Comparison of ENCODE assay signal across 8 cellular contexts in the genomic region with DNA sequence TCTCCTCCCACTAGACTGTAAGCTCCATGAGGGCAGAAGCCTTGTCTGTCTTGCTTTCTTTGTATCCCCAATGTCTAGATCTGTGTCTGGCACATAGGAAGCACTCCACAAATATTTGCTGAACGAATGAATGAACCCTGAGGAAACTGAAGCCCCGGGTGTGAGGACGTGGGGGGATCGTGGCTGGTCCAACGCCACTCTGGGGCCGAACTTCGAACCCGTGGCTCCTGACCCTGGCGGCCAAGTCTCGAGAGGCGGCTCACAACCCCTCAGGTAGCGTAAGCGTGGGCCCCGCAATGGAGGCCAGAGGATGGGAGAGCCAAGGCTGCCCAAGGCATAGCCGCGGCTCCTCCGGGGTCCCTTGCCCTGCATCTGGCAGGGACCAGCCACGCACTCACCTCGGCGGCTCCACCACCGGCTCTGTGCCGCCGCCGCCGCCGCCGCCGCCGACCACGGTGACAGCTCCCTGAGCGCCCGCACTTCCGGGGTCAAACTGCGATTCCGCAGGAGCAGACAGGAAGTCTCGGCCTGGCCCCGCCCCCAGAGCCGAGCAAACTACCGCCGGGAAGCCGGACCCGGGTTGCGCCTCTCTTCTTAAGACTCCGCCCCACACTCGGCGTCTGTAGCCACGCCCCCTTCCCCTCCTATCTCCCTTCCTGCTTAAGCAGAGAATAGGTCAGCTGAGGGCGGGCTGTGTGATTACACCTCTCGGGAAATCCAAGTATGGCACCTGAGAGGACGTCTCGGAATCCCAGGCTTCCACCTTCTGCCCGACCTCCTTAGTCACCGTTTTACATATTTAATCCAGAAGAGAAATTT. TPM values are rescaled to one million over a fixed set of nuclear protein-coding genes. Genes with fewer than 3 reads are reported as not detected.
DNase-seq lines count a peak whose midpoint lies in the region; ATAC-seq and TF ChIP-seq lines count a peak whose summit lies in the region.

A gene with protein sequence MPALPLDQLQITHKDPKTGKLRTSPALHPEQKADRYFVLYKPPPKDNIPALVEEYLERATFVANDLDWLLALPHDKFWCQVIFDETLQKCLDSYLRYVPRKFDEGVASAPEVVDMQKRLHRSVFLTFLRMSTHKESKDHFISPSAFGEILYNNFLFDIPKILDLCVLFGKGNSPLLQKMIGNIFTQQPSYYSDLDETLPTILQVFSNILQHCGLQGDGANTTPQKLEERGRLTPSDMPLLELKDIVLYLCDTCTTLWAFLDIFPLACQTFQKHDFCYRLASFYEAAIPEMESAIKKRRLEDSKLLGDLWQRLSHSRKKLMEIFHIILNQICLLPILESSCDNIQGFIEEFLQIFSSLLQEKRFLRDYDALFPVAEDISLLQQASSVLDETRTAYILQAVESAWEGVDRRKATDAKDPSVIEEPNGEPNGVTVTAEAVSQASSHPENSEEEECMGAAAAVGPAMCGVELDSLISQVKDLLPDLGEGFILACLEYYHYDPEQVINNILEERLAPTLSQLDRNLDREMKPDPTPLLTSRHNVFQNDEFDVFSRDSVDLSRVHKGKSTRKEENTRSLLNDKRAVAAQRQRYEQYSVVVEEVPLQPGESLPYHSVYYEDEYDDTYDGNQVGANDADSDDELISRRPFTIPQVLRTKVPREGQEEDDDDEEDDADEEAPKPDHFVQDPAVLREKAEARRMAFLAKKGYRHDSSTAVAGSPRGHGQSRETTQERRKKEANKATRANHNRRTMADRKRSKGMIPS (minus strand): TSS at position 495 of the 819 bp plus-strand sequence. CDS start 5,949 bp downstream, outside the sequence.

- H3K9me3 ChIP-seq in WERI-Rb-1 (ENCODE audit: severe bottlenecking) = no peaks in the 10 kb centered on the region
- H3K9me3 ChIP-seq in mammary epithelial cell (replicated peaks; ENCODE audit: insufficient read depth, low read length) = no peaks in the 10 kb centered on the region
- no peaks in the 10 kb centered on the region for H3K9me3 ChIP-seq in iPS-18c (ENCODE audit: control insufficient read depth, insufficient read depth, low read length)
- H3K9me3 ChIP-seq in skeletal muscle tissue (ENCODE audit: control insufficient read depth in 3 of 3, low read length in 3 of 3) = no peaks in the 10 kb centered on the region

- no TSS peak for BruUV-seq in mammary epithelial cell (replicated peaks; lab: Mats Ljungman, UMichigan)

- H3K4me1 ChIP-seq in ACC112 (ENCODE audit: control insufficient read depth, insufficient read depth, low read length, unreplicated experiment) = peaks cover 16% of the 10 kb centered on the region
- H3K4me1 ChIP-seq in mammary epithelial cell (ENCODE audit: insufficient read depth, low read length) = peaks cover 24% of the 10 kb centered on the region
- H3K4me1 ChIP-seq in skeletal muscle tissue (ENCODE audit: control insufficient read depth in 3 of 3, insufficient read depth in 3 of 3, low read length in 3 of 3) = peaks cover 15 to 25% (median 21%) of the 10 kb centered on the region in 3 donors

- ATAC-seq in GM18870 (IDR thresholded peaks at IDR 0.05; ENCODE audit: unreplicated experiment) (peak; percentile 75), HG03135 (IDR thresholded peaks at IDR 0.05; ENCODE audit: unreplicated experiment) (peak; percentile 91)

- H3K27me3 ChIP-seq in ACC112 (ENCODE audit: insufficient read depth, low read length) (no peaks in the 10 kb centered on the region), WERI-Rb-1 (ENCODE audit: insufficient read depth, low read depth, severe bottlenecking) (no peaks in the 10 kb centered on the region), mammary epithelial cell (ENCODE audit: insufficient read depth, low read length) (no peaks in the 10 kb centered on the region), skeletal muscle tissue (ENCODE audit: control insufficient read depth in 3 of 3, insufficient read depth in 3 of 3, low read length in 3 of 3) (no peaks in the 10 kb centered on the region)

- intact Hi-C loops in mammary epithelial cell (cut with micrococcal nuclease) = loop anchor here (1.0 to 2.0 kb wide), 2 partner anchors 17 to 45 kb away; a partner anchor contains a TSS

- peak within 1 kb of the TSS; percentile 69 for H3K4me2 ChIP-seq in mammary epithelial cell (ENCODE audit: insufficient read depth, low read depth, low read length)

- TF ChIP-seq CTCF in WERI-Rb-1 (IDR thresholded peaks at IDR 0.05; ENCODE audit: low read depth, low read length) (no peak), mammary epithelial cell (conservative IDR thresholded peaks at IDR 0.05 in 1 of 2, IDR thresholded peaks at IDR 0.05 in 1 of 2; ENCODE audit: extremely low read depth in 1 of 2, insufficient read depth in 1 of 2, low read depth in 1 of 2, low read length in 2 of 2) (no peak)

- no peaks in the 10 kb centered on the region for H4K20me1 ChIP-seq in mammary epithelial cell (ENCODE audit: insufficient read depth, low read length)

- peak within 1 kb of the TSS; percentile 33 for H3K9ac ChIP-seq in mammary epithelial cell (ENCODE audit: insufficient read depth, low read length)
- peak within 1 kb of the TSS; percentile 94 to 96 (median 94) for H3K9ac ChIP-seq in skeletal muscle tissue (ENCODE audit: low read depth in 1 of 3, low read length in 3 of 3)

- H3K4me3 ChIP-seq in ACC112 (ENCODE audit: low read depth, low read length) (peak within 1 kb of the TSS; percentile 96), WERI-Rb-1 (ENCODE audit: low read depth, low read length) (peak within 1 kb of the TSS; percentile 95), mammary epithelial cell (replicated peaks in 1 of 3; ENCODE audit: insufficient read depth in 1 of 3, low read depth in 2 of 3, low read length in 3 of 3) (peak within 1 kb of the TSS; percentile 86 to 96 (median 91)), iPS-18c (ENCODE audit: insufficient read depth, low read depth, low read length) (peak within 1 kb of the TSS; percentile 91), skeletal muscle tissue (ENCODE audit: low read length in 3 of 3) (peak within 1 kb of the TSS; percentile 91 to 96 (median 94))

- WGBS in mammary epithelial cell (ENCODE audit: low coverage, missing lambda C conversion rate) = 2% methylated on average over 22 of the region's 53 CpGs

- H3K36me3 ChIP-seq in ACC112 (ENCODE audit: insufficient read depth, low read length) (no peaks in the 10 kb centered on the region), WERI-Rb-1 (peaks cover 15% of the 10 kb centered on the region), mammary epithelial cell (ENCODE audit: insufficient read depth, low read length) (no peaks in the 10 kb centered on the region), skeletal muscle tissue (ENCODE audit: control insufficient read depth in 3 of 3, insufficient read depth in 3 of 3, low read length in 3 of 3) (peaks cover 2 to 17% (median 10%) of the 10 kb centered on the region in 3 donors)

- DNase-seq in NCI-H2196 treated with DMSO at 0.1 percent for 48 hours (lab: John Stamatoyannopoulos, UW; ENCODE audit: unreplicated experiment) (peak; percentile 86), WERI-Rb-1 (peak; percentile 99), mammary epithelial cell (peak; percentile 98)

- peak within 1 kb of the TSS; percentile 62 for H3K27ac ChIP-seq in ACC112 (ENCODE audit: low read depth, low read length)
- peak within 1 kb of the TSS; percentile 66 for H3K27ac ChIP-seq in WERI-Rb-1
- H3K27ac ChIP-seq in mammary epithelial cell (ENCODE audit: insufficient read depth, low read depth, low read length) = peak within 1 kb of the TSS; percentile 67
- H3K27ac ChIP-seq in skeletal muscle tissue (ENCODE audit: low read depth, low read length) = peak within 1 kb of the TSS; percentile 82

- CTCF ChIA-PET in mammary epithelial cell (lab: Charles Lee; ENCODE audit: low non-redundant PET) = interaction anchor here (0.6 kb wide), 1 partner anchor 163 kb away, joined by 3 read pairs; no protein-coding TSS in a partner anchor

- H3K79me2 ChIP-seq in ACC112 (ENCODE audit: control insufficient read depth, insufficient read depth, low read length, unreplicated experiment) = peaks cover 13% of the 10 kb centered on the region
- peaks cover 30% of the 10 kb centered on the region for H3K79me2 ChIP-seq in mammary epithelial cell (ENCODE audit: insufficient read depth, low read length)

- dilution Hi-C loops in mammary epithelial cell (cut with HindIII; ENCODE audit: low sequenced_read_pairs) = no loop called here

- in situ Hi-C loops in mammary epithelial cell (cut with MboI; ENCODE audit: low sequenced_read_pairs in 2 of 2) = no loop called here

- H2AFZ ChIP-seq in ACC112 (ENCODE audit: low read length, unreplicated experiment) (peak within 1 kb of the TSS; percentile 90), mammary epithelial cell (ENCODE audit: low read depth, low read length) (peak within 1 kb of the TSS; percentile 87)

RNA-seq across cellular contexts. Expression of the gene that starts here (rescaled TPM):
- 10 to 100 TPM; 41.3 to 72.2 TPM for total RNA-seq in mammary epithelial cell
- polyA plus RNA-seq in mammary epithelial cell = 41.7 TPM
- 155 TPM for polyA minus RNA-seq in mammary epithelial cell
- total RNA-seq in skeletal muscle tissue = 15.7 TPM

Comparison
In these comparisons a context has a peak if more than half of its experiments do, and no peak if none do; other contexts are left out.
1. Peak in every context shown above with its lines: DNase-seq, ATAC-seq, H3K4me3 ChIP-seq and H3K27ac ChIP-seq.